Comparison of ENCODE assay signal across 8 cellular contexts in genomic region chr5:112604741-112605390, GRCh38.
A peak's percentile ranks its signal among the peaks of the same experiment; 100 is the strongest.
DNase-seq lines count a peak whose midpoint lies in the region; ATAC-seq, FAIRE-seq and TF ChIP-seq lines count a peak whose summit lies in the region.

No MANE protein-coding gene starts in this region.

- BruUV-seq in K562 (replicated peaks; lab: Mats Ljungman, UMichigan) = no TSS peak

- TF ChIP-seq EP300 in A549 (IDR thresholded peaks at IDR 0.05) = no peak
- no peak for TF ChIP-seq EP300 in K562 (IDR thresholded peaks at IDR 0.05; ENCODE audit: low read length)

- no peak overlapping the region for H3K27ac ChIP-seq in A549
- H3K27ac ChIP-seq in K562 (ENCODE audit: extremely low read depth, low read depth, low read length) = no peak overlapping the region
- H3K27ac ChIP-seq in pancreas = no peak overlapping the region

- H3K27me3 ChIP-seq in K562 (ENCODE audit: control insufficient read depth in 2 of 2, insufficient read depth in 2 of 2, low read length in 2 of 2) = peaks cover 0 to 17% of the 10 kb centered on the region in 2 experiments; a peak in 3 of 5 replicates
- H3K27me3 ChIP-seq in pancreas = no peaks in the 10 kb centered on the region

- H3K4me2 ChIP-seq in A549 (no peak overlapping the region), K562 (ENCODE audit: insufficient read depth, low read length) (no peak overlapping the region)

- CTCF ChIA-PET in A549 (lab: Yijun Ruan, JAX) (no interaction called here), K562 (lab: Yijun Ruan, JAX; ENCODE audit: low intra/inter-chr PET ratio) (interaction anchor here (1.3 to 2.0 kb wide), 2 partner anchors 53 to 429 kb away, joined by 3 to 13 read pairs; no protein-coding TSS in a partner anchor)

- FAIRE-seq in A549 (lab: Jason Lieb, UNC) = no peak
- FAIRE-seq in K562 (lab: Jason Lieb, UNC) = peak; percentile 83
- no peak for FAIRE-seq in pancreas (lab: Jason Lieb, UNC)
- FAIRE-seq in H54 (lab: Jason Lieb, UNC) = no peak

- DNase-seq in A549 (ENCODE audit: low read depth in 1 of 2, low spot score in 1 of 2) (peak in 1 of 2 experiments; percentile 10), K562 (ENCODE audit: extremely low read depth in 1 of 4, low spot score in 3 of 4) (peak in 3 of 4 experiments; percentile 17 to 58 (median 43)), pancreas (no peak), dedifferentiated amniotic fluid mesenchymal stem cell (ENCODE audit: extremely low spot score) (no peak), H54 (ENCODE audit: insufficient read length, low spot score) (no peak)
- DNase-seq in Jurkat, Clone E6-1 (ENCODE audit: low read depth, low spot score) = peak; percentile 49
- DNase-seq in activated effector memory CD4-positive, alpha-beta T cell treated with anti-CD3 and anti-CD28 coated beads, Interleukin-2, amount 50 U/mL, for 16 hours = no peak

- H3K9ac ChIP-seq in K562 (ENCODE audit: insufficient read depth in 1 of 2, low read depth in 2 of 2, low read length in 2 of 2) = no peak overlapping the region

- peak; percentile 46 to 56; a peak in 2 of 6 replicates for ATAC-seq in A549
- peak; percentile 78 for ATAC-seq in GM18909 (IDR thresholded peaks at IDR 0.05; ENCODE audit: poor library complexity, unreplicated experiment)
- ATAC-seq in K562 = peak; percentile 97
- peak in 3 of 4 donors; percentile 36 to 56 (median 51) for ATAC-seq in pancreas

- TF ChIP-seq RAD21 in A549 (conservative IDR thresholded peaks at IDR 0.05 in 1 of 2, IDR thresholded peaks at IDR 0.05 in 1 of 2) = no peak
- TF ChIP-seq RAD21 in K562 (CRISPR knock-in tag; conservative IDR thresholded peaks at IDR 0.05 in 1 of 2, IDR thresholded peaks at IDR 0.05 in 1 of 2) = peak; percentile 65 to 83

- H3K79me2 ChIP-seq in K562 (ENCODE audit: control insufficient read depth, insufficient read depth, low read length) = no peaks in the 10 kb centered on the region

- H3K9me1 ChIP-seq in K562 (ENCODE audit: control insufficient read depth, insufficient read depth, low read length) = no peaks in the 10 kb centered on the region

- no peak for TF ChIP-seq POLR2A in A549 (IDR thresholded peaks at IDR 0.05; ENCODE audit: low read length)
- TF ChIP-seq POLR2A in K562 (conservative IDR thresholded peaks at IDR 0.05) = no peak
- TF ChIP-seq POLR2A in H54 (IDR thresholded peaks at IDR 0.05; ENCODE audit: low read depth, low read length) = no peak

- H3K36me3 ChIP-seq in K562 (ENCODE audit: control insufficient read depth, insufficient read depth, low read length) (no peaks in the 10 kb centered on the region), pancreas (no peaks in the 10 kb centered on the region)

- POLR2A ChIA-PET in A549 (lab: Yijun Ruan, JAX) (no interaction called here), K562 (lab: Yijun Ruan, JAX) (no interaction called here)

- H2AFZ ChIP-seq in K562 (ENCODE audit: low read depth, low read length) = no peak overlapping the region

- TF ChIP-seq CTCF in A549 (IDR thresholded peaks at IDR 0.05) (no peak), K562 (IDR thresholded peaks at IDR 0.05 in 2 of 3, conservative IDR thresholded peaks at IDR 0.05 in 1 of 3; ENCODE audit: insufficient read depth in 2 of 3, low read depth in 1 of 3, low read length in 3 of 3) (peak; percentile 59 to 77 (median 63)), pancreas (IDR thresholded peaks at IDR 0.05) (no peak)

- intact Hi-C loops in K562 (cut with micrococcal nuclease) (loop anchor here (1.0 to 10.0 kb wide), 3 partner anchors 54 to 430 kb away; no protein-coding TSS in a partner anchor), pancreas (cut with DNase I) (no loop called here)

- H3K4me3 ChIP-seq in A549 = no peak overlapping the region
- no peak overlapping the region for H3K4me3 ChIP-seq in Jurkat, Clone E6-1 (ENCODE audit: low read length)
- H3K4me3 ChIP-seq in K562 = no peak overlapping the region
- no peak overlapping the region for H3K4me3 ChIP-seq in pancreas

- 17% methylated on average over 2 of the region's 2 CpGs for WGBS in A549 (ENCODE audit: missing lambda C conversion rate)
- 6% methylated on average over 2 of the region's 2 CpGs for WGBS in K562 (ENCODE audit: insufficient coverage, low coverage, missing lambda C conversion rate)
- 20 to 33% methylated on average over 2 of the region's 2 CpGs for WGBS in pancreas, 2 donors

- no peaks in the 10 kb centered on the region for H4K20me1 ChIP-seq in K562 (replicated peaks; ENCODE audit: control insufficient read depth, insufficient read depth, low read length)

- H3K9me3 ChIP-seq in A549 = no peaks in the 10 kb centered on the region
- no peaks in the 10 kb centered on the region for H3K9me3 ChIP-seq in K562 (replicated peaks; ENCODE audit: control insufficient read depth, insufficient read depth, low read depth, low read length)
- H3K9me3 ChIP-seq in pancreas = no peaks in the 10 kb centered on the region

- in situ Hi-C loops in K562 (cut with MboI) = no loop called here

- H3K4me1 ChIP-seq in A549 = no peaks in the 10 kb centered on the region
- H3K4me1 ChIP-seq in K562 (replicated peaks in 1 of 2; ENCODE audit: control insufficient read depth in 2 of 2, insufficient read depth in 2 of 2, low read length in 2 of 2) = no peaks in the 10 kb centered on the region
- H3K4me1 ChIP-seq in pancreas = no peaks in the 10 kb centered on the region

TF ChIP-seq in A549, 52 proteins besides CTCF, POLR2A, EP300 and RAD21:
- no peak for TF ChIP-seq SREBF2 (IDR thresholded peaks at IDR 0.05)
- no peak for TF ChIP-seq HOXB5 (CRISPR knock-in tag; IDR thresholded peaks at IDR 0.05)
- no peak for TF ChIP-seq HOXA7 (CRISPR knock-in tag; IDR thresholded peaks at IDR 0.05)
- no peak for TF ChIP-seq NR3C1 (IDR thresholded peaks at IDR 0.05)
- no peak for TF ChIP-seq USF2 (IDR thresholded peaks at IDR 0.05)
- no peak for TF ChIP-seq KDM1A (IDR thresholded peaks at IDR 0.05; ENCODE audit: low read depth)
- TF ChIP-seq KDM5A (IDR thresholded peaks at IDR 0.05) = no peak
- no peak for TF ChIP-seq HES2 (IDR thresholded peaks at IDR 0.05)
- TF ChIP-seq RNF2 (IDR thresholded peaks at IDR 0.05; ENCODE audit: borderline replicate concordance, low read depth) = no peak
- no peak for TF ChIP-seq HOXB13 (CRISPR knock-in tag; IDR thresholded peaks at IDR 0.05; ENCODE audit: low read depth)

TF ChIP-seq in K562, 482 proteins besides CTCF, POLR2A, EP300 and RAD21 (continues in another document):
- TF ChIP-seq ZFP30 (CRISPR knock-in tag; IDR thresholded peaks at IDR 0.05; ENCODE audit: borderline replicate concordance) (no peak), PTBP1 (IDR thresholded peaks at IDR 0.05; ENCODE audit: low read depth, low read length) (no peak), ZNF445 (CRISPR knock-in tag; IDR thresholded peaks at IDR 0.05; ENCODE audit: low read depth) (no peak), ATF6 (CRISPR knock-in tag; IDR thresholded peaks at IDR 0.05) (no peak), ZBTB26 (CRISPR knock-in tag; IDR thresholded peaks at IDR 0.05) (no peak), ZMIZ1 (IDR thresholded peaks at IDR 0.05; ENCODE audit: low read depth in 2 of 2, low read length in 2 of 2) (no peak), POLR2B (IDR thresholded peaks at IDR 0.05; ENCODE audit: low read depth, partially characterized antibody) (no peak)

Comparison
In these comparisons a context has a peak if more than half of its experiments do, and no peak if none do; other contexts are left out.
1. DNase-seq: peak in Jurkat, Clone E6-1 (single experiment) and K562 (3 of 4); none in pancreas (0 of 6), dedifferentiated amniotic fluid mesenchymal stem cell (single experiment), activated effector memory CD4-positive, alpha-beta T cell treated with anti-CD3 and anti-CD28 coated beads, Interleukin-2, amount 50 U/mL, for 16 hours (single experiment) and H54 (single experiment).
2. CTCF ChIP-seq: peak in K562 (3 of 3); none in A549 (single experiment) and pancreas (0 of 4).
3. Of the 35 proteins assayed by ChIP-seq in both K562 and A549: peak only in K562: CTCF, MAFK, RAD21, SMC3 and ZFP36; only in A549: none; in both: none; in neither: 29; mixed calls (peak in some experiments, not most) for 1.
4. Peak in every context shown above with its lines, with median percentiles within 50 percentile points of each other: ATAC-seq.